Comparison of ENCODE assay signal across 20 cellular contexts in the genomic region with DNA sequence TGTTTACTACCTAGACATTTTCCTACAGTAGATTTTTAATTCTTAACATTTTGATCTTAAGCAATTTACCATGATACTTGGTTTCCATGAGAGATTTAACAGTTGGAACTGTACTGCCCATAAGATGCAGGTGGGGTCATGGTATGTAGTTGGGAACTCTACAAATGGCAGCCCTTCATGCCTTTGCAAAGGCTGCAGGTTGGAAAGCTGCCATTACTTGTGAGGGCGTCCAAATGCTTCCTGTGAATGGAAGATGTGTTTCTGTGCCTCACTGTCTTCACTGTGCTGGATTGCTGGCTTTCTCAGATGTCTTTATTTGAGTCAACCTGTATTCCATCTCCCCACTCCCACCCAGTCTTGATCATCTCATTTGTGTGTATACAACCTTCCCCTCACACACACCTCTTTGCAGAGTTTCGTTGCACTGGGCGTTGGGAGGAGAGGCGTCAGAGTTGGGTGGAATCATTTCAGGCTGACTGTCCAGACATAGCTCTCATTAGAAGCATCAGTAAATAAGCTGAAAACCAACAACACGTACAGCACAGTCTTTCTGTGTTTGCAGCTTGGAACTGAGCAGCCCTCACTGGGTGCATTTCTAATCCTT.
"Had no signal": no experiment of that assay in that cellular context is flagged by ENCODE, and none has a peak within 500 bp of the region (broad histone marks: within the 10 kb centered on the region; RNA-seq: fewer than 3 reads in every experiment).

No MANE protein-coding gene starts in this region.

- H3K4me2 ChIP-seq: hepatocyte had no signal

- H3K9me3 ChIP-seq: vagina had no signal

- ATAC-seq: activated CD8-positive, alpha-beta T cell treated with anti-CD3 and anti-CD28 coated beads, Interleukin-2, amount 10 ng/mL, durations not matched to agents 7 days and 5 days; body of pancreas; effector memory CD8-positive, alpha-beta T cell; esophagus mucosa; left ventricle myocardium superior; natural killer cell treated with Interleukin-12 subunit alpha and Interleukin-12 subunit beta and Interleukin-15 and Interleukin-18, amount 100 ng/mL, for 72 hours; sciatic nerve; stimulated activated naive B cell treated with anti-CD40 and anti-IgM and Interleukin-4, amounts not matched to agents 10 μg/mL and 1 μg/mL and 100 μg/mL, for 72 hours had no signal

- H2AFZ ChIP-seq: hepatocyte had no signal

- H3K4me3 ChIP-seq: body of pancreas, hepatocyte, thoracic aorta, vagina had no signal

- H3K27ac ChIP-seq: body of pancreas, hepatocyte, thoracic aorta, vagina, WERI-Rb-1 had no signal

- H3K27me3 ChIP-seq: body of pancreas, hepatocyte, vagina had no signal

- H3K36me3 ChIP-seq: thoracic aorta, vagina, WERI-Rb-1 had no signal

- DNase-seq: activated CD4-positive, alpha-beta T cell treated with anti-CD3 and anti-CD28 coated beads for 1 hour; activated CD4-positive, alpha-beta T cell treated with anti-CD3 and anti-CD28 coated beads, Interleukin-2, amount 50 U/mL, for 1 hour; activated CD8-positive, alpha-beta T cell treated with anti-CD3 and anti-CD28 coated beads, Interleukin-2, amount 10 ng/mL, durations not matched to agents 7 days and 5 days; activated gamma-delta T cell treated with Interleukin-2 at 50 U/mL for 16 hours; body of pancreas; effector memory CD8-positive, alpha-beta T cell; glutamatergic neuron; immature natural killer cell; left ventricle myocardium superior; mammary epithelial cell; small intestine; stimulated activated CD4-positive, alpha-beta T cell treated with anti-CD3 and anti-CD28 coated beads, Interleukin-2, amount 100 ng/mL, for 24 hours; stimulated activated naive B cell treated with anti-CD40 and anti-IgM and Interleukin-4, amounts not matched to agents 10 μg/mL and 1 μg/mL and 100 μg/mL, for 72 hours; WERI-Rb-1 had no signal
